In genomic region chr2:48227617-48228344, GRCh38 we compare ENCODE assay signal across 10 cellular contexts.
A peak's percentile ranks its signal among the peaks of the same experiment; 100 is the strongest.
DNase-seq lines count a peak whose midpoint lies in the region; ATAC-seq and TF ChIP-seq lines count a peak whose summit lies in the region.
"Had no signal": no experiment of that assay in that cellular context is flagged by ENCODE, and none has a peak within 500 bp of the region (broad histone marks: within the 10 kb centered on the region; RNA-seq: fewer than 3 reads in every experiment).

No MANE protein-coding gene starts in this region.

- H3K4me1 Mint-ChIP-seq in endothelial cell (ENCODE audit: unreplicated experiment): no peaks in the 10 kb centered on the region
- peaks cover 1% of the 10 kb centered on the region for H3K4me1 Mint-ChIP-seq in activated naive CD4-positive, alpha-beta T cell treated with anti-CD3 and anti-CD28 coated beads, Interleukin-2, amount 10 ng/mL, durations not matched to agents 7 days and 5 days

- ATAC-seq in GM18502 (IDR thresholded peaks at IDR 0.05; ENCODE audit: poor library complexity, unreplicated experiment) (peak; percentile 86), GM21723 (IDR thresholded peaks at IDR 0.05; ENCODE audit: unreplicated experiment) (peak; percentile 85), HG03558 (IDR thresholded peaks at IDR 0.05; ENCODE audit: extremely low read depth, unreplicated experiment) (peak; percentile 76), right lobe of liver (peak in 3 of 4 donors; percentile 41 to 59 (median 52))
- ATAC-seq: activated naive CD8-positive, alpha-beta T cell treated with anti-CD3 and anti-CD28 coated beads, Interleukin-2, amount 50 U/mL, for 24 hours had no signal

- H3K4me3 Mint-ChIP-seq in endothelial cell (ENCODE audit: unreplicated experiment): no peak overlapping the region
- H3K4me3 Mint-ChIP-seq in activated naive CD4-positive, alpha-beta T cell treated with anti-CD3 and anti-CD28 coated beads, Interleukin-2, amount 10 ng/mL, durations not matched to agents 7 days and 5 days: no peak overlapping the region
- H3K4me3 Mint-ChIP-seq: activated naive CD8-positive, alpha-beta T cell treated with anti-CD3 and anti-CD28 coated beads, Interleukin-2, amount 50 U/mL, for 24 hours had no signal

- WGBS in right lobe of liver (ENCODE audit: insufficient coverage, low coverage, low lambda C conversion rate, missing lambda C conversion rate): 70% methylated on average over 3 of the region's 3 CpGs

- no peak overlapping the region for H3K27ac ChIP-seq in right lobe of liver

- H3K27me3 Mint-ChIP-seq in endothelial cell (ENCODE audit: unreplicated experiment): no peaks in the 10 kb centered on the region
- peaks cover 4% of the 10 kb centered on the region for H3K27me3 Mint-ChIP-seq in activated naive CD4-positive, alpha-beta T cell treated with anti-CD3 and anti-CD28 coated beads, Interleukin-2, amount 10 ng/mL, durations not matched to agents 7 days and 5 days
- H3K27me3 Mint-ChIP-seq: activated naive CD8-positive, alpha-beta T cell treated with anti-CD3 and anti-CD28 coated beads, Interleukin-2, amount 50 U/mL, for 24 hours had no signal

- no peak for TF ChIP-seq POLR2A in right lobe of liver (IDR thresholded peaks at IDR 0.05)

- no peaks in the 10 kb centered on the region for H3K9me3 ChIP-seq in right lobe of liver

- TF ChIP-seq CTCF in right lobe of liver (IDR thresholded peaks at IDR 0.05) (no peak), endothelial cell (IDR thresholded peaks at IDR 0.05; ENCODE audit: unreplicated experiment) (no peak)

- CTCF ChIA-PET in activated naive CD4-positive, alpha-beta T cell treated with anti-CD3 and anti-CD28 coated beads, Interleukin-2, amount 10 ng/mL, durations not matched to agents 7 days and 5 days (lab: Charles Lee): interaction anchor here (0.6 kb wide), 1 partner anchor 110 kb away, joined by 3 read pairs; no protein-coding TSS in a partner anchor

- H3K36me3 Mint-ChIP-seq in endothelial cell (ENCODE audit: low read depth, unreplicated experiment): no peaks in the 10 kb centered on the region
- no peaks in the 10 kb centered on the region for H3K36me3 Mint-ChIP-seq in activated naive CD4-positive, alpha-beta T cell treated with anti-CD3 and anti-CD28 coated beads, Interleukin-2, amount 10 ng/mL, durations not matched to agents 7 days and 5 days

- intact Hi-C loops in right lobe of liver (cut with DNase I): no loop called here

- H3K4me1 ChIP-seq in right lobe of liver: no peaks in the 10 kb centered on the region

- no peak overlapping the region for H3K27ac Mint-ChIP-seq in endothelial cell (ENCODE audit: unreplicated experiment)
- no peak overlapping the region for H3K27ac Mint-ChIP-seq in activated naive CD4-positive, alpha-beta T cell treated with anti-CD3 and anti-CD28 coated beads, Interleukin-2, amount 10 ng/mL, durations not matched to agents 7 days and 5 days
- H3K27ac Mint-ChIP-seq: activated naive CD8-positive, alpha-beta T cell treated with anti-CD3 and anti-CD28 coated beads, Interleukin-2, amount 50 U/mL, for 24 hours had no signal

- H3K4me3 ChIP-seq in right lobe of liver: no peak overlapping the region

- H3K36me3 ChIP-seq in right lobe of liver: no peaks in the 10 kb centered on the region

- no peak for DNase-seq in right lobe of liver
- no peak for DNase-seq in NCI-H2081 treated with DMSO at 0.1 percent for 48 hours (lab: John Stamatoyannopoulos, UW)
- no peak for DNase-seq in NCI-H2171 (lab: John Stamatoyannopoulos, UW)
- no peak for DNase-seq in endothelial cell (ENCODE audit: low spot score)
- no peak for DNase-seq in activated naive CD4-positive, alpha-beta T cell treated with anti-CD3 and anti-CD28 coated beads, Interleukin-2, amount 10 ng/mL, durations not matched to agents 7 days and 5 days
- DNase-seq: activated naive CD8-positive, alpha-beta T cell treated with anti-CD3 and anti-CD28 coated beads, Interleukin-2, amount 50 U/mL, for 24 hours; posterior cingulate gyrus had no signal

- no peaks in the 10 kb centered on the region for H3K27me3 ChIP-seq in right lobe of liver

- no peaks in the 10 kb centered on the region for H3K9me3 Mint-ChIP-seq in endothelial cell (ENCODE audit: unreplicated experiment)
- no peaks in the 10 kb centered on the region for H3K9me3 Mint-ChIP-seq in activated naive CD4-positive, alpha-beta T cell treated with anti-CD3 and anti-CD28 coated beads, Interleukin-2, amount 10 ng/mL, durations not matched to agents 7 days and 5 days
- H3K9me3 Mint-ChIP-seq: activated naive CD8-positive, alpha-beta T cell treated with anti-CD3 and anti-CD28 coated beads, Interleukin-2, amount 50 U/mL, for 24 hours had no signal
